ENCODE assay signal across 18 cellular contexts in genomic region chr1:175793617-175794016, GRCh38. TPM values are rescaled to one million over a fixed set of nuclear protein-coding genes. Genes with fewer than 3 reads are reported as not detected.
A peak's percentile ranks its signal among the peaks of the same experiment; 100 is the strongest.
DNase-seq lines count a peak whose midpoint lies in the region; ATAC-seq, FAIRE-seq and TF ChIP-seq lines count a peak whose summit lies in the region.
"Had no signal": no experiment of that assay in that cellular context is flagged by ENCODE, and none has a peak within 500 bp of the region (broad histone marks: within the 10 kb centered on the region; RNA-seq: fewer than 3 reads in every experiment).

No MANE protein-coding gene starts in this region.

- H3K27ac ChIP-seq in ascending aorta (peak overlapping the region; percentile 80 to 84), heart left ventricle (peak overlapping the region in 2 of 12 donors; percentile 44 to 68), tibial artery (peak overlapping the region; percentile 44 to 67)
- H3K27ac ChIP-seq: BLaER1 treated with 17β-estradiol and CSF1 and Interleukin-3, amounts not matched to agents 10 nM and 100 nM had no signal

- FAIRE-seq in H54 (lab: Jason Lieb, UNC): no peak
- FAIRE-seq: HTR-8/SVneo had no signal

- intact Hi-C loops in ascending aorta (cut with DNase I): loop anchor here (5.0 kb wide), 1 partner anchor 84 kb away; no protein-coding TSS in a partner anchor
- intact Hi-C loops in heart left ventricle (cut with DNase I): no loop called here
- intact Hi-C loops in left ventricle myocardium superior (cut with micrococcal nuclease): no loop called here
- intact Hi-C loops in tibial artery (cut with DNase I; ENCODE audit: low total_unique reads): loop anchor here (5.0 kb wide), 1 partner anchor 1074 kb away; no protein-coding TSS in a partner anchor

- H3K4me3 ChIP-seq in ascending aorta: no peak overlapping the region
- no peak overlapping the region for H3K4me3 ChIP-seq in heart left ventricle
- no peak overlapping the region for H3K4me3 ChIP-seq in tibial artery
- H3K4me3 ChIP-seq: BLaER1 treated with 17β-estradiol and CSF1 and Interleukin-3, amounts not matched to agents 10 nM and 100 nM; GM23338 had no signal

- no peaks in the 10 kb centered on the region for H3K36me3 ChIP-seq in ascending aorta
- H3K36me3 ChIP-seq in heart left ventricle: no peaks in the 10 kb centered on the region
- H3K36me3 ChIP-seq in tibial artery: no peaks in the 10 kb centered on the region
- H3K36me3 ChIP-seq: BLaER1 treated with 17β-estradiol and CSF1 and Interleukin-3, amounts not matched to agents 10 nM and 100 nM had no signal

- ATAC-seq in heart left ventricle (peak; percentile 61 to 86 (median 83)), left ventricle myocardium superior (peak; percentile 95)
- ATAC-seq: CD8-positive, alpha-beta T cell; GM23338; HCT116 had no signal

- TF ChIP-seq CTCF in ascending aorta (IDR thresholded peaks at IDR 0.05) (no peak), heart left ventricle (IDR thresholded peaks at IDR 0.05) (no peak), tibial artery (IDR thresholded peaks at IDR 0.05) (no peak)

- peaks cover 0 to 30% of the 10 kb centered on the region in 2 donors for H3K4me1 ChIP-seq in ascending aorta
- peaks cover 0 to 13% (median 0%) of the 10 kb centered on the region in 12 donors for H3K4me1 ChIP-seq in heart left ventricle
- H3K4me1 ChIP-seq in tibial artery: peaks cover 0 to 44% (median 24%) of the 10 kb centered on the region in 4 donors

- no peaks in the 10 kb centered on the region for H3K27me3 ChIP-seq in ascending aorta
- no peaks in the 10 kb centered on the region for H3K27me3 ChIP-seq in heart left ventricle
- H3K27me3 ChIP-seq in tibial artery: no peaks in the 10 kb centered on the region
- H3K27me3 ChIP-seq: BLaER1 treated with 17β-estradiol and CSF1 and Interleukin-3, amounts not matched to agents 10 nM and 100 nM had no signal

- no peak for TF ChIP-seq POLR2A in heart left ventricle (IDR thresholded peaks at IDR 0.05)
- TF ChIP-seq POLR2A in H54 (IDR thresholded peaks at IDR 0.05; ENCODE audit: low read depth, low read length): no peak

- no peak for DNase-seq in ascending aorta (ENCODE audit: low spot score in 2 of 2)
- DNase-seq in heart left ventricle: no peak
- DNase-seq in left ventricle myocardium superior: no peak
- DNase-seq in tibial artery: no peak
- DNase-seq in H54 (ENCODE audit: insufficient read length, low spot score): no peak
- no peak for DNase-seq in NK-92 treated with Interleukin-12 subunit alpha and Interleukin-12 subunit beta, amount 100 ng/mL, for 24 hours (lab: John Stamatoyannopoulos, UW)
- no peak for DNase-seq in NCI-H2227 (lab: John Stamatoyannopoulos, UW; ENCODE audit: unreplicated experiment)
- DNase-seq: Calu3; CD8-positive, alpha-beta T cell; DMS79 treated with DMSO at 0.1 percent for 48 hours; GF-D8; H7; HFFc6 had no signal

- H3K9me3 ChIP-seq in ascending aorta: no peaks in the 10 kb centered on the region
- peaks cover 0 to 5% (median 0%) of the 10 kb centered on the region in 12 donors for H3K9me3 ChIP-seq in heart left ventricle
- H3K9me3 ChIP-seq in tibial artery: no peaks in the 10 kb centered on the region

RNA-seq across cellular contexts. Expression of gene TNR, which starts 50.2 kb away (rescaled TPM):
- total RNA-seq in ascending aorta: not detected
- total RNA-seq in heart left ventricle: under 1 TPM in 1 of 9 donors, not detected in 8; 0.17 TPM
- under 1 TPM in 1 of 2 donors, not detected in 1; 0.01 TPM for polyA plus RNA-seq in heart left ventricle
- not detected for total RNA-seq in left ventricle myocardium superior
- total RNA-seq: A172; Calu3; CD8-positive, alpha-beta T cell; GM23338; H7; HFFc6 had no signal
- polyA plus RNA-seq: GM23338 had no signal

Comparison
In these comparisons a context has a peak if more than half of its experiments do, and no peak if none do; other contexts are left out.
1. intact Hi-C loops: an anchor here in ascending aorta (5.0 kb wide) and tibial artery (5.0 kb wide); none called in heart left ventricle and left ventricle myocardium superior.